ENCODE assay signal across 2 cellular contexts in genomic region chr2:37315364-37315763, GRCh38.
TF ChIP-seq lines count a peak whose summit lies in the region.

No MANE protein-coding gene starts in this region.

TF ChIP-seq in GM23338, 12 proteins besides CTCF, POLR2A, EP300 and RAD21:
- TF ChIP-seq, protein P1, sequence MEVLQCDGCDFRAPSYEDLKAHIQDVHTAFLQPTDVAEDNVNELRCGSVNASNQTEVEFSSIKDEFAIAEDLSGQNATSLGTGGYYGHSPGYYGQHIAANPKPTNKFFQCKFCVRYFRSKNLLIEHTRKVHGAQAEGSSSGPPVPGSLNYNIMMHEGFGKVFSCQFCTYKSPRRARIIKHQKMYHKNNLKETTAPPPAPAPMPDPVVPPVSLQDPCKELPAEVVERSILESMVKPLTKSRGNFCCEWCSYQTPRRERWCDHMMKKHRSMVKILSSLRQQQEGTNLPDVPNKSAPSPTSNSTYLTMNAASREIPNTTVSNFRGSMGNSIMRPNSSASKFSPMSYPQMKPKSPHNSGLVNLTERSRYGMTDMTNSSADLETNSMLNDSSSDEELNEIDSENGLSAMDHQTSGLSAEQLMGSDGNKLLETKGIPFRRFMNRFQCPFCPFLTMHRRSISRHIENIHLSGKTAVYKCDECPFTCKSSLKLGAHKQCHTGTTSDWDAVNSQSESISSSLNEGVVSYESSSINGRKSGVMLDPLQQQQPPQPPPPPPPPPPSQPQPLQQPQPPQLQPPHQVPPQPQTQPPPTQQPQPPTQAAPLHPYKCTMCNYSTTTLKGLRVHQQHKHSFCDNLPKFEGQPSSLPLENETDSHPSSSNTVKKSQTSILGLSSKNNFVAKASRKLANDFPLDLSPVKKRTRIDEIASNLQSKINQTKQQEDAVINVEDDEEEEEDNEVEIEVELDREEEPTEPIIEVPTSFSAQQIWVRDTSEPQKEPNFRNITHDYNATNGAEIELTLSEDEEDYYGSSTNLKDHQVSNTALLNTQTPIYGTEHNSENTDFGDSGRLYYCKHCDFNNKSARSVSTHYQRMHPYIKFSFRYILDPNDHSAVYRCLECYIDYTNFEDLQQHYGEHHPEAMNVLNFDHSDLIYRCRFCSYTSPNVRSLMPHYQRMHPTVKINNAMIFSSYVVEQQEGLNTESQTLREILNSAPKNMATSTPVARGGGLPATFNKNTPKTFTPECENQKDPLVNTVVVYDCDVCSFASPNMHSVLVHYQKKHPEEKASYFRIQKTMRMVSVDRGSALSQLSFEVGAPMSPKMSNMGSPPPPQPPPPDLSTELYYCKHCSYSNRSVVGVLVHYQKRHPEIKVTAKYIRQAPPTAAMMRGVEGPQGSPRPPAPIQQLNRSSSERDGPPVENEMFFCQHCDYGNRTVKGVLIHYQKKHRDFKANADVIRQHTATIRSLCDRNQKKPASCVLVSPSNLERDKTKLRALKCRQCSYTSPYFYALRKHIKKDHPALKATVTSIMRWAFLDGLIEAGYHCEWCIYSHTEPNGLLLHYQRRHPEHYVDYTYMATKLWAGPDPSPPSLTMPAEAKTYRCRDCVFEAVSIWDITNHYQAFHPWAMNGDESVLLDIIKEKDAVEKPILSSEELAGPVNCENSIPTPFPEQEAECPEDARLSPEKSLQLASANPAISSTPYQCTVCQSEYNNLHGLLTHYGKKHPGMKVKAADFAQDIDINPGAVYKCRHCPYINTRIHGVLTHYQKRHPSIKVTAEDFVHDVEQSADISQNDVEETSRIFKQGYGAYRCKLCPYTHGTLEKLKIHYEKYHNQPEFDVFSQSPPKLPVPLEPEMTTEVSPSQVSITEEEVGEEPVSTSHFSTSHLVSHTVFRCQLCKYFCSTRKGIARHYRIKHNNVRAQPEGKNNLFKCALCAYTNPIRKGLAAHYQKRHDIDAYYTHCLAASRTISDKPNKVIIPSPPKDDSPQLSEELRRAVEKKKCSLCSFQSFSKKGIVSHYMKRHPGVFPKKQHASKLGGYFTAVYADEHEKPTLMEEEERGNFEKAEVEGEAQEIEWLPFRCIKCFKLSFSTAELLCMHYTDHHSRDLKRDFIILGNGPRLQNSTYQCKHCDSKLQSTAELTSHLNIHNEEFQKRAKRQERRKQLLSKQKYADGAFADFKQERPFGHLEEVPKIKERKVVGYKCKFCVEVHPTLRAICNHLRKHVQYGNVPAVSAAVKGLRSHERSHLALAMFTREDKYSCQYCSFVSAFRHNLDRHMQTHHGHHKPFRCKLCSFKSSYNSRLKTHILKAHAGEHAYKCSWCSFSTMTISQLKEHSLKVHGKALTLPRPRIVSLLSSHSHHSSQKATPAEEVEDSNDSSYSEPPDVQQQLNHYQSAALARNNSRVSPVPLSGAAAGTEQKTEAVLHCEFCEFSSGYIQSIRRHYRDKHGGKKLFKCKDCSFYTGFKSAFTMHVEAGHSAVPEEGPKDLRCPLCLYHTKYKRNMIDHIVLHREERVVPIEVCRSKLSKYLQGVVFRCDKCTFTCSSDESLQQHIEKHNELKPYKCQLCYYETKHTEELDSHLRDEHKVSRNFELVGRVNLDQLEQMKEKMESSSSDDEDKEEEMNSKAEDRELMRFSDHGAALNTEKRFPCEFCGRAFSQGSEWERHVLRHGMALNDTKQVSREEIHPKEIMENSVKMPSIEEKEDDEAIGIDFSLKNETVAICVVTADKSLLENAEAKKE (CRISPR knock-in tag; IDR thresholded peaks at IDR 0.05), result no peak
- TF ChIP-seq CREB1 (CRISPR knock-in tag; IDR thresholded peaks at IDR 0.05; ENCODE audit: low read depth) (no peak), JUNB (IDR thresholded peaks at IDR 0.05; ENCODE audit: unreplicated experiment) (no peak), POLR2AphosphoS5 (IDR thresholded peaks at IDR 0.05; ENCODE audit: low read depth) (no peak), ZNF114 (CRISPR knock-in tag; IDR thresholded peaks at IDR 0.05) (no peak), ETS1 (IDR thresholded peaks at IDR 0.05) (no peak), ZNF331 (CRISPR knock-in tag; IDR thresholded peaks at IDR 0.05; ENCODE audit: low read depth) (no peak), EZH2phosphoT487 (IDR thresholded peaks at IDR 0.05; ENCODE audit: unreplicated experiment) (no peak), EZH2 (IDR thresholded peaks at IDR 0.05; ENCODE audit: low read depth, unreplicated experiment) (no peak), STAT1 (IDR thresholded peaks at IDR 0.05; ENCODE audit: unreplicated experiment) (no peak), NANOG (IDR thresholded peaks at IDR 0.05; ENCODE audit: borderline replicate concordance) (no peak), REST (IDR thresholded peaks at IDR 0.05; ENCODE audit: unreplicated experiment) (no peak)

TF ChIP-seq in WTC11, 78 proteins besides CTCF, POLR2A, EP300 and RAD21 (continued from another document):
- TF ChIP-seq E2F1 (CRISPR knock-in tag; IDR thresholded peaks at IDR 0.05), result no peak
- TF ChIP-seq GRHL2 (CRISPR knock-in tag; IDR thresholded peaks at IDR 0.05; ENCODE audit: insufficient replicate concordance, severe bottlenecking), result no peak
- TF ChIP-seq NR1H2 (CRISPR knock-in tag; IDR thresholded peaks at IDR 0.05), result no peak
- no peak for TF ChIP-seq JUN (CRISPR knock-in tag; IDR thresholded peaks at IDR 0.05)
- TF ChIP-seq TEAD4 (CRISPR knock-in tag; IDR thresholded peaks at IDR 0.05), result no peak
- no peak for TF ChIP-seq ZNF138 (CRISPR knock-in tag; conservative IDR thresholded peaks at IDR 0.05)
- no peak for TF ChIP-seq EMX1 (CRISPR knock-in tag; IDR thresholded peaks at IDR 0.05)
